8 cellular contexts compared by ENCODE assay signal in the genomic region with DNA sequence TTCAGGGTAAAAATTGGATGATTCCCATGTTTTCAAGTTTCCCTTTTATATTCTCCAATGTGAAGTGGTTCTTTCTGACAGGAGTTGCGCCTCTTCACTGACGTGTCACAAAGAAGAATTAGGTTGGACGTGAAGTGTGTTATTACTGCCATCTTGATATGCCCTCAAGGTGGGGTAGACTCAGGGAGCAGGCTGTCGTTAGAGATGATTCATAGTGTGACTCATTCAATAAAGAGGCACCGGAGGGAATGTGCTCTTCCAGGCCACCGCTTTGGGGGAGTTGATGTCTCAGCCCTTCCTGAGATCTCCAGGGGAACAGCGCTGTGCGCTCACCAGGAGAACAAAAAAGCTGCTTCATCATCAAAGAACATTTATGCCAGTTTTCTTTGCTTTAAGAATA. TPM values are rescaled to one million over a fixed set of nuclear protein-coding genes. Genes with fewer than 3 reads are reported as not detected.
DNase-seq lines count a peak whose midpoint lies in the region; ATAC-seq and TF ChIP-seq lines count a peak whose summit lies in the region.

No MANE protein-coding gene starts in this region.

- peak; percentile 11 for ATAC-seq in activated B cell treated with CpG ODN at 0.5 μM for 24 hours (ENCODE audit: low read depth)

- no peaks in the 10 kb centered on the region for H3K27me3 Mint-ChIP-seq in activated B cell treated with CpG ODN at 0.5 μM for 24 hours

- peak overlapping the region; percentile 83 for H3K27ac Mint-ChIP-seq in activated B cell treated with CpG ODN at 0.5 μM for 24 hours

- peak overlapping the region; percentile 72 for H3K4me3 Mint-ChIP-seq in activated B cell treated with CpG ODN at 0.5 μM for 24 hours

- H3K27me3 ChIP-seq in H7 (ENCODE audit: control insufficient read depth, insufficient read depth, low read length) = peaks cover 19% of the 10 kb centered on the region

- intact Hi-C loops in activated B cell treated with CpG ODN at 0.5 μM for 24 hours (cut with micrococcal nuclease) = loop anchor here (5.0 kb wide), 1 partner anchor 53 kb away; no protein-coding TSS in a partner anchor

- CTCF ChIA-PET in activated B cell treated with CpG ODN at 0.5 μM for 24 hours (lab: Charles Lee) = interaction anchor here (0.7 kb wide), 1 partner anchor 90 kb away, joined by 3 read pairs; no protein-coding TSS in a partner anchor

- H3K4me3 ChIP-seq in H7 (ENCODE audit: insufficient read depth, low read depth, low read length) = no peak overlapping the region

- TF ChIP-seq CTCF in activated B cell treated with CpG ODN at 0.5 μM for 24 hours (IDR thresholded peaks at IDR 0.05) = no peak

- no peaks in the 10 kb centered on the region for H3K36me3 ChIP-seq in H7 (replicated peaks; ENCODE audit: control insufficient read depth, insufficient read depth, low read length)

- peaks cover 12% of the 10 kb centered on the region for H3K36me3 Mint-ChIP-seq in activated B cell treated with CpG ODN at 0.5 μM for 24 hours (ENCODE audit: low read depth)

- H3K9me3 Mint-ChIP-seq in activated B cell treated with CpG ODN at 0.5 μM for 24 hours = no peaks in the 10 kb centered on the region

- peak; percentile 91 for DNase-seq in DMS53 (lab: John Stamatoyannopoulos, UW)
- peak; percentile 95 for DNase-seq in LoVo (ENCODE audit: low spot score)
- DNase-seq in activated B cell treated with CpG ODN at 0.5 μM for 24 hours = peak; percentile 16
- DNase-seq in glomerular endothelial cell (ENCODE audit: extremely low read depth, low read depth, low spot score) = peak; percentile 33
- peak; percentile 45 for DNase-seq in stimulated activated CD8-positive, alpha-beta memory T cell treated with anti-CD3 and anti-CD28 coated beads, Interleukin-4, amount 100 ng/mL, for 48 hours
- DNase-seq in NCI-H2029 (lab: John Stamatoyannopoulos, UW) = no peak
- no peak for DNase-seq in H7
- no peak for DNase-seq in activated CD4-positive, CD25-positive, alpha-beta regulatory T cell (lab: John Stamatoyannopoulos, UW)

- POLR2A ChIA-PET in activated B cell treated with CpG ODN at 0.5 μM for 24 hours (lab: Charles Lee) = interaction anchor here (1.3 to 3.7 kb wide), 7 partner anchors 11 to 83 kb away, joined by 3 to 35 read pairs (median 6); no protein-coding TSS in a partner anchor

- H3K4me1 Mint-ChIP-seq in activated B cell treated with CpG ODN at 0.5 μM for 24 hours = peaks cover 76% of the 10 kb centered on the region

RNA-seq across cellular contexts. Expression of a gene that starts 3.6 kb away (rescaled TPM):
- 140 and 188 TPM in 2 replicates for total RNA-seq in activated B cell treated with CpG ODN at 0.5 μM for 24 hours
- total RNA-seq in glomerular endothelial cell = 10.3 and 13.0 TPM in 2 replicates
- total RNA-seq in H7 (2014; rRNA removed; shearing (Covaris generic)) = 10.3 and 15.9 TPM in 2 replicates

RNA-seq across cellular contexts. Expression of a gene that starts 43.1 kb away (rescaled TPM):
- total RNA-seq in activated B cell treated with CpG ODN at 0.5 μM for 24 hours = 0.04 TPM in 1 of 2 replicates, not detected in the other
- total RNA-seq in glomerular endothelial cell = not detected in 2 replicates
- not detected in 2 replicates for total RNA-seq in H7 (2014; rRNA removed; shearing (Covaris generic))

Comparison
In these comparisons a context has a peak if more than half of its experiments do, and no peak if none do; other contexts are left out.
1. DNase-seq: peak in DMS53 (single experiment), LoVo (single experiment), activated B cell treated with CpG ODN at 0.5 μM for 24 hours (single experiment), glomerular endothelial cell (single experiment) and stimulated activated CD8-positive, alpha-beta memory T cell treated with anti-CD3 and anti-CD28 coated beads, Interleukin-4, amount 100 ng/mL, for 48 hours (single experiment); none in NCI-H2029 (single experiment), H7 (single experiment) and activated CD4-positive, CD25-positive, alpha-beta regulatory T cell (0 of 4).